In genomic region chr10:107391901-107392300, GRCh38 we compare ENCODE assay signal across 10 cellular contexts.
"Had no signal": no experiment of that assay in that cellular context is flagged by ENCODE, and none has a peak within 500 bp of the region (broad histone marks: within the 10 kb centered on the region; RNA-seq: fewer than 3 reads in every experiment).

No MANE protein-coding gene starts in this region.

- H3K27ac ChIP-seq: GM23248 had no signal

- H2AFZ ChIP-seq: GM23248 had no signal

- FAIRE-seq: HTR-8/SVneo, K562 had no signal

- DNase-seq: GM23248, GOT3, H7, HFFc6, IMR-90, KG1 had no signal

- H3K9me3 ChIP-seq: HAP-1 had no signal

- H3K4me1 ChIP-seq: HAP-1 had no signal

- ATAC-seq: HCT116, K562 had no signal

- H3K4me3 ChIP-seq: GM23248, HAP-1, K562 had no signal

- H3K36me3 ChIP-seq: HAP-1 had no signal

- H3K9ac ChIP-seq: GM23248 had no signal
